Comparison of ENCODE assay signal across 8 cellular contexts in the genomic region with DNA sequence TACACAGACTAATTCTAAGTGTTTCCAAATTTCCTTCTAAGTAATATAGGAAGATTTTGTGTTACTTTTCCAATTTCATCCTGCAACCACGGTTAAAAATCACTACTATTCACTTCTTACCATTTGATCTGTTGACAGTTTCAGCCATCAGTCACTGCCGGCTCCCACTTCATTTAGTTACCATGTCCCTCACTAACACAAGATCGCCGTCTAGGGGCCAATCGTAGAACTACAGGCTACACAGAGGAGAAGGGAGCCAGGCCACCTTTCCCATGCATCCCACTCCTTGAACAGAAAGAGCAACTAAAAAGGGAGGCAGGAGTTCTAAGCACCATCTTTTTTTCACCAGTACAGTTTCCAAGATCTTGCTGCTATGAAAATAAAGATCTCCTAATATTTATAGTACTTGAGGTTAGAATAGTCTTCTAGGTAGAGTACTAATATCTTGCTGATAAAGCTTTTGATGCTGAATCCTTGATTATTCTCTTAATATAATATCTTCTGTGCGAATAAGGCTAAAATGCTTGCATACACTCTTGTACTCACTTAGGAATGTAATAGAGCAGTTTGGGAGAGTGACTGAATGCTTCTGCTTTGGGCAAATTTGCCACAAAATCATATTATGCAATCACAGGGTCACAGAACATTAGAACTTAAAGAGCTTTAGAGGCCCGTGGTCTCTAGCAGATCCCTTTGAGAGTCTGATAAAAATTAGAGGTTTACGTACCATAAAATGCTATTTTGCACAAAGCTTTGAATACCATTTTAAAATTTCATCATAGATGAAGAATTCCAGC. TPM values are rescaled to one million over a fixed set of nuclear protein-coding genes. Genes with fewer than 3 reads are reported as not detected.
A peak's percentile ranks its signal among the peaks of the same experiment; 100 is the strongest.
DNase-seq lines count a peak whose midpoint lies in the region; ATAC-seq and TF ChIP-seq lines count a peak whose summit lies in the region.

No MANE protein-coding gene starts in this region.

- H3K27me3 ChIP-seq in suprapubic skin = no peaks in the 10 kb centered on the region

- peak overlapping the region; percentile 21 for H3K27ac ChIP-seq in suprapubic skin

- TF ChIP-seq CTCF in GM12864 (IDR thresholded peaks at IDR 0.05; ENCODE audit: low read depth, low read length, missing control alignments) (peak; percentile 97), suprapubic skin (IDR thresholded peaks at IDR 0.05) (peak; percentile 90 to 91)

- H3K36me3 Mint-ChIP-seq in natural killer cell treated with Interleukin-12 subunit alpha and Interleukin-12 subunit beta and Interleukin-15 and Interleukin-18, amount 100 ng/mL, for 72 hours = peaks cover 16% of the 10 kb centered on the region

- peaks cover 33% of the 10 kb centered on the region for H3K4me1 ChIP-seq in suprapubic skin

- DNase-seq in GM12864 (ENCODE audit: low read depth) = peak; percentile 33
- DNase-seq in HS-27A (ENCODE audit: low read depth) = peak; percentile 49
- DNase-seq in NOMO-1 treated with DMSO at 0.1 percent for 48 hours (lab: John Stamatoyannopoulos, UW; ENCODE audit: unreplicated experiment) = peak; percentile 79
- peak; percentile 37 for DNase-seq in activated CD8-positive, alpha-beta memory T cell treated with anti-CD3 and anti-CD28 coated beads, Interleukin-2, amount 50 U/mL, for 24 hours (ENCODE audit: extremely low read depth)
- DNase-seq in erythroblast (lab: John Stamatoyannopoulos, UW) = peak; percentile 43 to 69
- DNase-seq in natural killer cell treated with Interleukin-12 subunit alpha and Interleukin-12 subunit beta and Interleukin-15 and Interleukin-18, amount 100 ng/mL, for 72 hours (ENCODE audit: low spot score) = peak; percentile 73
- peak; percentile 87 for DNase-seq in suprapubic skin (ENCODE audit: low spot score in 2 of 2)

- H3K27me3 Mint-ChIP-seq in natural killer cell treated with Interleukin-12 subunit alpha and Interleukin-12 subunit beta and Interleukin-15 and Interleukin-18, amount 100 ng/mL, for 72 hours = peaks cover 21 to 37% of the 10 kb centered on the region in 2 donors

- TF ChIP-seq POLR2A in erythroblast (IDR thresholded peaks at IDR 0.05; ENCODE audit: low read length) (no peak), suprapubic skin (IDR thresholded peaks at IDR 0.05) (no peak)

- H3K4me3 Mint-ChIP-seq in natural killer cell treated with Interleukin-12 subunit alpha and Interleukin-12 subunit beta and Interleukin-15 and Interleukin-18, amount 100 ng/mL, for 72 hours = no peak overlapping the region

- no peak for TF ChIP-seq EP300 in suprapubic skin (IDR thresholded peaks at IDR 0.05)

- peaks cover 6 to 7% of the 10 kb centered on the region in 2 donors for H3K4me1 Mint-ChIP-seq in natural killer cell treated with Interleukin-12 subunit alpha and Interleukin-12 subunit beta and Interleukin-15 and Interleukin-18, amount 100 ng/mL, for 72 hours (ENCODE audit: low read depth in 2 of 2)

- ATAC-seq in natural killer cell treated with Interleukin-12 subunit alpha and Interleukin-12 subunit beta and Interleukin-15 and Interleukin-18, amount 100 ng/mL, for 72 hours = peak; percentile 64 to 78
- ATAC-seq in HG03457 (IDR thresholded peaks at IDR 0.05; ENCODE audit: unreplicated experiment) = no peak

- 30% methylated on average over 8 of the region's 8 CpGs for WGBS in suprapubic skin

- no peaks in the 10 kb centered on the region for H3K9me3 Mint-ChIP-seq in natural killer cell treated with Interleukin-12 subunit alpha and Interleukin-12 subunit beta and Interleukin-15 and Interleukin-18, amount 100 ng/mL, for 72 hours

- no peaks in the 10 kb centered on the region for H3K36me3 ChIP-seq in suprapubic skin

- H3K4me3 ChIP-seq in GM12864 (ENCODE audit: low read depth, low read length) = no peak overlapping the region
- H3K4me3 ChIP-seq in suprapubic skin = no peak overlapping the region

- no peak overlapping the region for H3K27ac Mint-ChIP-seq in natural killer cell treated with Interleukin-12 subunit alpha and Interleukin-12 subunit beta and Interleukin-15 and Interleukin-18, amount 100 ng/mL, for 72 hours

- no peaks in the 10 kb centered on the region for H3K9me3 ChIP-seq in suprapubic skin

RNA-seq across cellular contexts. Expression of a gene that starts 39.5 kb away (rescaled TPM):
- total RNA-seq in natural killer cell treated with Interleukin-12 subunit alpha and Interleukin-12 subunit beta and Interleukin-15 and Interleukin-18, amount 100 ng/mL, for 72 hours = 10 to 100 TPM; 90.3 to 95.7 TPM
- total RNA-seq in suprapubic skin = 10 to 100 TPM; 10.7 to 19.6 (median 12.8) TPM

Comparison
In these comparisons a context has a peak if more than half of its experiments do, and no peak if none do; other contexts are left out.
1. DNase-seq: peak in every context shown above with its lines; median percentile 87 in suprapubic skin; 79 in NOMO-1 treated with DMSO at 0.1 percent for 48 hours; 73 in natural killer cell treated with Interleukin-12 subunit alpha and Interleukin-12 subunit beta and Interleukin-15 and Interleukin-18, amount 100 ng/mL, for 72 hours; 56 in erythroblast; 49 in HS-27A; 37 in activated CD8-positive, alpha-beta memory T cell treated with anti-CD3 and anti-CD28 coated beads, Interleukin-2, amount 50 U/mL, for 24 hours; 33 in GM12864.
2. RNA of a gene that starts 39.5 kb away (total RNA-seq): 90.3 to 95.7 TPM in natural killer cell treated with Interleukin-12 subunit alpha and Interleukin-12 subunit beta and Interleukin-15 and Interleukin-18, amount 100 ng/mL, for 72 hours; 10.7 to 19.6 TPM in suprapubic skin; every median in the first group is over 4 times any median in the second.